In the genomic region with DNA sequence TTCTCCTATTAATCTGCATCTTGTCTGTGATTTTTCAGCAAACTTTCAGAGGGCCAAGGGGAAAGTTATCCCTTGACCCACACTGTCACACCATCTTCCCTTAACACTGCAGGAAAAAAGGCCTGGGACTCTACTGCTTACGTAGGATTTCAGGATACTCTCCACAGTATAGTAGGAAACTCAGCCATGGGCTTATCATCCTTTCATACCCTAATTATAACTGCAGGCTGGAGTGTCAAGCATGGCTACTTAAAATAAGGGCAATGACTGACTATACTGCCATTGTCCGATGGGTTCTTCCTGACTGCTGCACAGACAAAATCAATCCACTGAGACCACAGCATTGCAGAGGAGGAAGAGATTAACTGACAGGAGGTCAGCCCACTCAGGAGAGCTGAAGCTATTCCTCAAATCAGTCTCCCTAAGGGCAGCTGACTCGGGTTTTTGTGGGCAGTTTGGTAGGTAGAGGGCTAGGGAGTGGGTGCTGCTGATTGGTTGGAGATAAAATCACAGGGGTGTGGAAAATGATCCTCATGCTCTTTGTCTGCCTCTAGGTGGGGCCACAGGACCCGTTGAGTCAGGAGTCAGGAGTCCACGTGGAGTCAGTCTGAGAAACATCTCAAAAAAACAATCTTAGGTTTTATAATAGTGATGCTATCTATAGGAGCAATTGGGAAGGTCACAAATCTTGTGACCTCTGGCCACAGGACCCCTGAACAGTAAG, we compare ENCODE assay signal across 15 cellular contexts.
DNase-seq lines count a peak whose midpoint lies in the region; ATAC-seq and TF ChIP-seq lines count a peak whose summit lies in the region.
"Had no signal": no experiment of that assay in that cellular context is flagged by ENCODE, and none has a peak within 500 bp of the region (broad histone marks: within the 10 kb centered on the region; RNA-seq: fewer than 3 reads in every experiment).

No MANE protein-coding gene starts in this region.

- H3F3A ChIP-seq in GM23338 (replicated peaks; ENCODE audit: low read depth), result no peaks in the 10 kb centered on the region

- TF ChIP-seq CTCF in MCF 10A (IDR thresholded peaks at IDR 0.05; ENCODE audit: unreplicated experiment), result no peak
- TF ChIP-seq CTCF in breast epithelium (IDR thresholded peaks at IDR 0.05), result no peak
- TF ChIP-seq CTCF in GM23338 (conservative IDR thresholded peaks at IDR 0.05; ENCODE audit: low read depth in 2 of 2), result peak; percentile 35 to 62
- peak; percentile 25; the same call in 1 of the 2 replicates for TF ChIP-seq CTCF in OCI-LY7 (conservative IDR thresholded peaks at IDR 0.05; ENCODE audit: low read length)
- TF ChIP-seq CTCF in fibroblast of mammary gland (conservative IDR thresholded peaks at IDR 0.05; ENCODE audit: control insufficient read depth, insufficient read depth, low read depth, low read length), result peak; percentile 21

- H3K27me3 ChIP-seq in breast epithelium, result no peaks in the 10 kb centered on the region
- no peaks in the 10 kb centered on the region for H3K27me3 ChIP-seq in GM23338 (ENCODE audit: insufficient read depth)

- ATAC-seq in GM23338 (no peak), GM21723 (IDR thresholded peaks at IDR 0.05; ENCODE audit: unreplicated experiment) (no peak)

- no peak overlapping the region for H3K4me3 ChIP-seq in breast epithelium
- no peak overlapping the region for H3K4me3 ChIP-seq in GM23338
- no peak overlapping the region for H3K4me3 ChIP-seq in OCI-LY7 (ENCODE audit: low read depth, low read length, poor library complexity, severe bottlenecking)
- H3K4me3 ChIP-seq in fibroblast of mammary gland (ENCODE audit: control insufficient read depth, low read depth, low read length), result no peak overlapping the region
- H3K4me3 ChIP-seq: coronary artery had no signal

- intact Hi-C loops in MCF 10A (cut with micrococcal nuclease), result no loop called here
- intact Hi-C loops in breast epithelium (cut with DNase I; ENCODE audit: low total_unique reads), result no loop called here
- intact Hi-C loops in OCI-LY7 (cut with micrococcal nuclease; ENCODE audit: unreplicated experiment), result no loop called here

- H4K20me1 ChIP-seq in GM23338 (replicated peaks; ENCODE audit: insufficient read depth), result no peaks in the 10 kb centered on the region
- H4K20me1 ChIP-seq in OCI-LY7 (ENCODE audit: insufficient read depth, low read length), result no peaks in the 10 kb centered on the region

- no peak overlapping the region for H3K27ac Mint-ChIP-seq in MCF 10A (ENCODE audit: low read depth, unreplicated experiment)
- H3K27ac Mint-ChIP-seq in GM23338, result no peak overlapping the region
- H3K27ac Mint-ChIP-seq: stimulated activated naive CD8-positive, alpha-beta T cell treated with anti-CD3 and anti-CD28 coated beads, Interleukin-15, Interleukin-2, amounts not matched to agents 100 ng/mL and 50 ng/mL, for 24 hours had no signal

- H3K36me3 ChIP-seq in breast epithelium (no peaks in the 10 kb centered on the region), GM23338 (ENCODE audit: insufficient read depth) (0 out of 2 replicates have a peak, but pooled peaks cover 6% of the 10 kb centered on the region), OCI-LY7 (ENCODE audit: insufficient read depth, low read length) (no peaks in the 10 kb centered on the region)

- BruUV-seq in MCF 10A (replicated peaks; lab: Mats Ljungman, UMichigan), result no TSS peak
- no TSS peak for BruUV-seq in OCI-LY7 (replicated peaks; lab: Mats Ljungman, UMichigan)

- peak; percentile 36 for DNase-seq in MCF 10A (ENCODE audit: unreplicated experiment)
- DNase-seq in breast epithelium (ENCODE audit: low spot score in 2 of 2), result no peak
- DNase-seq in GM23338 (ENCODE audit: low spot score), result peak; percentile 26
- peak; percentile 14 for DNase-seq in OCI-LY7 (ENCODE audit: low spot score)
- peak; percentile 18 for DNase-seq in fibroblast of mammary gland (ENCODE audit: low read depth)
- DNase-seq in A172 (ENCODE audit: low spot score), result no peak
- DNase-seq in NCI-H510A treated with DMSO at 0.1 percent for 48 hours (lab: John Stamatoyannopoulos, UW), result no peak
- DNase-seq: DMS79; NCI-H2171 treated with DMSO at 0.1 percent for 48 hours; stimulated activated CD4-positive, alpha-beta T cell treated with anti-CD3 and anti-CD28 coated beads, Interleukin-4, amount 100 ng/mL, for 24 hours; T-helper 9 cell had no signal

- H3K9me2 ChIP-seq in GM23338 (ENCODE audit: insufficient read depth), result no peaks in the 10 kb centered on the region
- no peaks in the 10 kb centered on the region for H3K9me2 ChIP-seq in OCI-LY7 (ENCODE audit: insufficient read depth, low read length)

- POLR2A ChIA-PET in MCF 10A (lab: Yijun Ruan, JAX) (no interaction called here), OCI-LY7 (lab: Charles Lee) (no interaction called here)

- no peaks in the 10 kb centered on the region for H3K9me3 Mint-ChIP-seq in MCF 10A (ENCODE audit: unreplicated experiment)
- peaks cover 9% of the 10 kb centered on the region; the same call in 2 of the 3 replicates for H3K9me3 Mint-ChIP-seq in GM23338
- H3K9me3 Mint-ChIP-seq: stimulated activated naive CD8-positive, alpha-beta T cell treated with anti-CD3 and anti-CD28 coated beads, Interleukin-15, Interleukin-2, amounts not matched to agents 100 ng/mL and 50 ng/mL, for 24 hours had no signal

- H3K36me3 Mint-ChIP-seq in MCF 10A (ENCODE audit: insufficient read depth, unreplicated experiment) (no peaks in the 10 kb centered on the region), GM23338 (ENCODE audit: low read depth) (0 out of 3 replicates have a peak, but pooled peaks cover 5% of the 10 kb centered on the region)

- CTCF ChIA-PET in MCF 10A (lab: Yijun Ruan, JAX) (interaction anchor here (0.6 kb wide), 1 partner anchor 77 kb away, joined by 3 read pairs; no protein-coding TSS in a partner anchor), OCI-LY7 (lab: Charles Lee; ENCODE audit: unreplicated experiment) (no interaction called here)

- H2AFZ ChIP-seq in GM23338 (no peak overlapping the region), OCI-LY7 (ENCODE audit: low read length) (no peak overlapping the region)

- H3K79me2 ChIP-seq in GM23338 (replicated peaks; ENCODE audit: insufficient read depth), result no peaks in the 10 kb centered on the region
- H3K79me2 ChIP-seq in OCI-LY7 (ENCODE audit: insufficient read depth, low read depth, low read length), result no peaks in the 10 kb centered on the region

- H3K27me3 Mint-ChIP-seq in MCF 10A (ENCODE audit: insufficient read depth, unreplicated experiment), result no peaks in the 10 kb centered on the region
- peaks cover 2% of the 10 kb centered on the region for H3K27me3 Mint-ChIP-seq in GM23338 (ENCODE audit: insufficient read depth, low read depth, poor library complexity)
- H3K27me3 Mint-ChIP-seq: stimulated activated naive CD8-positive, alpha-beta T cell treated with anti-CD3 and anti-CD28 coated beads, Interleukin-15, Interleukin-2, amounts not matched to agents 100 ng/mL and 50 ng/mL, for 24 hours had no signal

- H3K4me1 ChIP-seq in breast epithelium, result no peaks in the 10 kb centered on the region
- peaks cover 12% of the 10 kb centered on the region for H3K4me1 ChIP-seq in GM23338 (ENCODE audit: insufficient read depth)
- no peaks in the 10 kb centered on the region for H3K4me1 ChIP-seq in OCI-LY7 (ENCODE audit: insufficient read depth, low read length, poor library complexity, severe bottlenecking)

- TF ChIP-seq POLR2A in breast epithelium (IDR thresholded peaks at IDR 0.05), result no peak

- no peaks in the 10 kb centered on the region for H3K9me3 ChIP-seq in breast epithelium
- no peaks in the 10 kb centered on the region for H3K9me3 ChIP-seq in OCI-LY7 (ENCODE audit: low read length)

- H3K27ac ChIP-seq in breast epithelium (no peak overlapping the region), GM23338 (ENCODE audit: low read depth) (no peak overlapping the region), OCI-LY7 (ENCODE audit: low read depth, low read length, poor library complexity, severe bottlenecking) (no peak overlapping the region)
- H3K27ac ChIP-seq: coronary artery, RWPE1 had no signal

- H3K4me1 Mint-ChIP-seq in MCF 10A (ENCODE audit: insufficient read depth, unreplicated experiment) (peaks cover 14% of the 10 kb centered on the region), GM23338 (peaks cover 13% of the 10 kb centered on the region)

- no peak overlapping the region for H3K4me3 Mint-ChIP-seq in MCF 10A (ENCODE audit: unreplicated experiment)
- H3K4me3 Mint-ChIP-seq in GM23338, result no peak overlapping the region
- H3K4me3 Mint-ChIP-seq: stimulated activated naive CD8-positive, alpha-beta T cell treated with anti-CD3 and anti-CD28 coated beads, Interleukin-15, Interleukin-2, amounts not matched to agents 100 ng/mL and 50 ng/mL, for 24 hours had no signal

- no peak overlapping the region for H3K4me2 ChIP-seq in GM23338
- no peak overlapping the region for H3K4me2 ChIP-seq in OCI-LY7 (ENCODE audit: low read length)

TF ChIP-seq in GM23338, 12 proteins besides CTCF, POLR2A, EP300 and RAD21 (continues in another document):
- TF ChIP-seq POLR2AphosphoS5 (IDR thresholded peaks at IDR 0.05; ENCODE audit: low read depth), result no peak
- TF ChIP-seq ZNF331 (CRISPR knock-in tag; IDR thresholded peaks at IDR 0.05; ENCODE audit: low read depth), result no peak
- TF ChIP-seq, protein P1, sequence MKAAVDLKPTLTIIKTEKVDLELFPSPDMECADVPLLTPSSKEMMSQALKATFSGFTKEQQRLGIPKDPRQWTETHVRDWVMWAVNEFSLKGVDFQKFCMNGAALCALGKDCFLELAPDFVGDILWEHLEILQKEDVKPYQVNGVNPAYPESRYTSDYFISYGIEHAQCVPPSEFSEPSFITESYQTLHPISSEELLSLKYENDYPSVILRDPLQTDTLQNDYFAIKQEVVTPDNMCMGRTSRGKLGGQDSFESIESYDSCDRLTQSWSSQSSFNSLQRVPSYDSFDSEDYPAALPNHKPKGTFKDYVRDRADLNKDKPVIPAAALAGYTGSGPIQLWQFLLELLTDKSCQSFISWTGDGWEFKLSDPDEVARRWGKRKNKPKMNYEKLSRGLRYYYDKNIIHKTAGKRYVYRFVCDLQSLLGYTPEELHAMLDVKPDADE (IDR thresholded peaks at IDR 0.05), result no peak
- no peak for TF ChIP-seq ZNF114 (CRISPR knock-in tag; IDR thresholded peaks at IDR 0.05)
- no peak for TF ChIP-seq EZH2 (IDR thresholded peaks at IDR 0.05; ENCODE audit: low read depth, unreplicated experiment)
- TF ChIP-seq STAT1 (IDR thresholded peaks at IDR 0.05; ENCODE audit: unreplicated experiment), result no peak
- no peak for TF ChIP-seq CREB1 (CRISPR knock-in tag; IDR thresholded peaks at IDR 0.05; ENCODE audit: low read depth)

Comparison
In these comparisons a context has a peak if more than half of its experiments do, and no peak if none do; other contexts are left out.
1. DNase-seq: peak in MCF 10A (single experiment), GM23338 (single experiment), OCI-LY7 (single experiment) and fibroblast of mammary gland (single experiment); none in breast epithelium (0 of 2), A172 (single experiment) and NCI-H510A treated with DMSO at 0.1 percent for 48 hours (single experiment).
2. CTCF ChIP-seq: peak in GM23338 (2 of 2), OCI-LY7 (single experiment) and fibroblast of mammary gland (single experiment); none in MCF 10A (single experiment) and breast epithelium (0 of 3).